Comparison of ENCODE assay signal across 18 cellular contexts in the genomic region with DNA sequence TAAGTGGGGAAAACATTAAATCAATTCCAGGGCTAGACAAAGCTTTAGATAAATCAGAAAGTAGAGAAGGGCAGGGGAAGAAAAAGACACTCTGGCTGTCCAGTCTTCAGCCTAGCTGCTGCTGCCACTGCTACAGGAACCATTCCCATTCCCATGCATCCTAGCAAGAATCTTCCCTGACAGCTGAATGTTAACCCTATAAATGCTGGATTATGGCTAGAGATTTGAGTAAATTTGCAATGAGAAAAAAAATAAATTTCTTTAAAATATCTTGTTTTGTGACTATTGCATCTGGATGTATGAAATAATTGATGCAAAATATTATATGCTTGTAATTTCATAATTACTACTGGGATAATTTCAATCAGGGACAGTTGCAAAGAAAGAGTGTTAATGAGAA. TPM values are rescaled to one million over a fixed set of nuclear protein-coding genes. Genes with fewer than 3 reads are reported as not detected.
DNase-seq lines count a peak whose midpoint lies in the region; ATAC-seq, FAIRE-seq and TF ChIP-seq lines count a peak whose summit lies in the region.
"Had no signal": no experiment of that assay in that cellular context is flagged by ENCODE, and none has a peak within 500 bp of the region (broad histone marks: within the 10 kb centered on the region; RNA-seq: fewer than 3 reads in every experiment).

No MANE protein-coding gene starts in this region.

- TF ChIP-seq POLR2A in HepG2 (IDR thresholded peaks at IDR 0.05; ENCODE audit: insufficient read depth in 1 of 2, low read depth in 2 of 2, low read length in 2 of 2) (no peak), right lobe of liver (IDR thresholded peaks at IDR 0.05) (no peak)

- H3K9me3 ChIP-seq in HepG2 (ENCODE audit: low read length) (no peaks in the 10 kb centered on the region), right lobe of liver (no peaks in the 10 kb centered on the region)

- no peaks in the 10 kb centered on the region for H3K9me3 Mint-ChIP-seq in WTC11
- H3K9me3 Mint-ChIP-seq in activated CD4-positive, alpha-beta T cell treated with anti-CD3 and anti-CD28 coated beads, Interleukin-2, amount 10 ng/mL, durations not matched to agents 24 days and 14 days: no peaks in the 10 kb centered on the region
- H3K9me3 Mint-ChIP-seq: H9 had no signal

- TF ChIP-seq EP300 in HepG2 (IDR thresholded peaks at IDR 0.05; ENCODE audit: low read depth in 2 of 2, low read length in 2 of 2): no peak
- TF ChIP-seq EP300 in HepG2 (CRISPR knock-in tag; IDR thresholded peaks at IDR 0.05; ENCODE audit: borderline replicate concordance): no peak

- ATAC-seq in HepG2: peak; percentile 35; the same call in 1 of the 3 replicates
- ATAC-seq in right lobe of liver: no peak
- ATAC-seq in WTC11: peak; percentile 51

- CTCF ChIA-PET in HepG2 (lab: Yijun Ruan, JAX; ENCODE audit: low intra/inter-chr PET ratio, low total read pairs): no interaction called here
- CTCF ChIA-PET in WTC11 (lab: Charles Lee): interaction anchor here (0.6 to 1.4 kb wide), 6 partner anchors 10 to 39 kb away, joined by 3 to 6 read pairs (median 4); no protein-coding TSS in a partner anchor

- peaks cover 14% of the 10 kb centered on the region for H3K4me1 Mint-ChIP-seq in WTC11
- no peaks in the 10 kb centered on the region for H3K4me1 Mint-ChIP-seq in activated CD4-positive, alpha-beta T cell treated with anti-CD3 and anti-CD28 coated beads, Interleukin-2, amount 10 ng/mL, durations not matched to agents 24 days and 14 days
- H3K4me1 Mint-ChIP-seq: CD4-positive, alpha-beta memory T cell had no signal

- H4K20me1 ChIP-seq in HepG2 (ENCODE audit: insufficient read depth, low read length): no peaks in the 10 kb centered on the region
- H4K20me1 ChIP-seq: BLaER1 had no signal

- intact Hi-C loops in HepG2 (cut with micrococcal nuclease; ENCODE audit: unreplicated experiment): no loop called here
- intact Hi-C loops in right lobe of liver (cut with DNase I): no loop called here
- intact Hi-C loops in activated CD4-positive, alpha-beta T cell treated with anti-CD3 and anti-CD28 coated beads, Interleukin-2, amount 10 ng/mL, durations not matched to agents 24 days and 14 days (cut with micrococcal nuclease): no loop called here

- H3K4me3 ChIP-seq in HepG2 (replicated peaks in 1 of 3; ENCODE audit: insufficient read depth in 1 of 3, low read depth in 2 of 3, low read length in 3 of 3) (no peak overlapping the region), right lobe of liver (no peak overlapping the region)
- H3K4me3 ChIP-seq: BLaER1, GM23248 had no signal

- H3K4me3 Mint-ChIP-seq in WTC11: no peak overlapping the region
- no peak overlapping the region for H3K4me3 Mint-ChIP-seq in activated CD4-positive, alpha-beta T cell treated with anti-CD3 and anti-CD28 coated beads, Interleukin-2, amount 10 ng/mL, durations not matched to agents 24 days and 14 days
- H3K4me3 Mint-ChIP-seq: CD14-positive monocyte; CD4-positive, alpha-beta memory T cell; H9 had no signal

- H3K4me2 ChIP-seq in HepG2 (ENCODE audit: low read depth, low read length): no peak overlapping the region
- H3K4me2 ChIP-seq: BLaER1 had no signal

- BruUV-seq in HepG2 (replicated peaks; lab: Mats Ljungman, UMichigan): no TSS peak

- DNase-seq in HepG2 (ENCODE audit: low spot score) (no peak), right lobe of liver (no peak), WTC11 (ENCODE audit: low spot score) (no peak), left kidney (ENCODE audit: low read depth, low spot score) (peak; percentile 31), RKO (ENCODE audit: low spot score) (no peak)
- DNase-seq in effector CD4-positive, alpha-beta T cell: no peak
- DNase-seq in activated CD4-positive, alpha-beta T cell treated with anti-CD3 and anti-CD28 coated beads, Interleukin-2, amount 10 ng/mL, durations not matched to agents 24 days and 14 days: no peak
- DNase-seq: 8988T; CD4-positive, alpha-beta memory T cell; DMS153; DMS79; GDM1; GM23248; H9 had no signal

- H3K27ac ChIP-seq in HepG2 (ENCODE audit: extremely low read length, insufficient read depth, low read length) (no peak overlapping the region), right lobe of liver (no peak overlapping the region)
- H3K27ac ChIP-seq: BLaER1, GM23248 had no signal

- in situ Hi-C loops in HepG2 (cut with HindIII; ENCODE audit: extremely low pct_ligation_motif_present, low pct_unique_long_range_greater_than_20kb): no loop called here

- H3K27me3 ChIP-seq in HepG2 (ENCODE audit: control insufficient read depth in 1 of 2, insufficient read depth in 2 of 2, low read length in 2 of 2): no peaks in the 10 kb centered on the region
- H3K27me3 ChIP-seq in right lobe of liver: no peaks in the 10 kb centered on the region
- H3K27me3 ChIP-seq: BLaER1 had no signal

- no peak overlapping the region for H3K27ac Mint-ChIP-seq in WTC11
- H3K27ac Mint-ChIP-seq in activated CD4-positive, alpha-beta T cell treated with anti-CD3 and anti-CD28 coated beads, Interleukin-2, amount 10 ng/mL, durations not matched to agents 24 days and 14 days: no peak overlapping the region
- H3K27ac Mint-ChIP-seq: CD14-positive monocyte; CD4-positive, alpha-beta memory T cell; H9 had no signal

- H3K36me3 ChIP-seq in HepG2 (replicated peaks in 1 of 2; ENCODE audit: control insufficient read depth in 1 of 2, insufficient read depth in 2 of 2, low read length in 2 of 2): no peaks in the 10 kb centered on the region
- H3K36me3 ChIP-seq in right lobe of liver: no peaks in the 10 kb centered on the region
- H3K36me3 ChIP-seq: BLaER1 had no signal

- H3K27me3 Mint-ChIP-seq in WTC11 (ENCODE audit: low read depth): no peaks in the 10 kb centered on the region; the same call in 1 of the 2 replicates
- peaks cover 39% of the 10 kb centered on the region for H3K27me3 Mint-ChIP-seq in activated CD4-positive, alpha-beta T cell treated with anti-CD3 and anti-CD28 coated beads, Interleukin-2, amount 10 ng/mL, durations not matched to agents 24 days and 14 days

- H3K79me2 ChIP-seq in HepG2 (ENCODE audit: insufficient read depth, low read length): no peaks in the 10 kb centered on the region

- peaks cover 29% of the 10 kb centered on the region for H3K4me1 ChIP-seq in HepG2 (ENCODE audit: insufficient read depth, low read length)
- no peaks in the 10 kb centered on the region for H3K4me1 ChIP-seq in right lobe of liver

- no peak for TF ChIP-seq CTCF in HepG2 (CRISPR knock-in tag; IDR thresholded peaks at IDR 0.05)
- TF ChIP-seq CTCF in right lobe of liver (IDR thresholded peaks at IDR 0.05): no peak
- no peak for TF ChIP-seq CTCF in WTC11 (IDR thresholded peaks at IDR 0.05)

- peak; percentile 62 for FAIRE-seq in HepG2 (lab: Jason Lieb, UNC)
- FAIRE-seq: GM12892, GM18507 had no signal

- TF ChIP-seq RAD21 in HepG2 (CRISPR knock-in tag; IDR thresholded peaks at IDR 0.05): no peak

- H3K9ac ChIP-seq in HepG2 (ENCODE audit: insufficient read depth, low read depth, low read length): no peak overlapping the region
- H3K9ac ChIP-seq: BLaER1, GM23248 had no signal

- POLR2A ChIA-PET in HepG2 (lab: Yijun Ruan, JAX) (interaction anchor here (0.7 to 1.0 kb wide), 2 partner anchors 15 to 75 kb away, joined by 3 read pairs; a partner anchor contains a TSS), WTC11 (lab: Charles Lee) (no interaction called here)

- no peaks in the 10 kb centered on the region for H3K36me3 Mint-ChIP-seq in WTC11
- H3K36me3 Mint-ChIP-seq in activated CD4-positive, alpha-beta T cell treated with anti-CD3 and anti-CD28 coated beads, Interleukin-2, amount 10 ng/mL, durations not matched to agents 24 days and 14 days (ENCODE audit: low read depth): no peaks in the 10 kb centered on the region
- H3K36me3 Mint-ChIP-seq: CD14-positive monocyte; CD4-positive, alpha-beta memory T cell had no signal

- H2AFZ ChIP-seq in HepG2 (ENCODE audit: low read length): no peak overlapping the region
- H2AFZ ChIP-seq: GM23248 had no signal

RNA-seq across cellular contexts. Expression of a gene that starts 15.0 kb away (rescaled TPM):
- total RNA-seq in HepG2 (2016; rRNA removed; fragmentation: Illumina TruSeq; extraction: Trizol) (88.9 and 111 TPM in 2 replicates), right lobe of liver (1 to 10 TPM in 3 of 6 experiments, under 1 TPM in 2, not detected in 1; 0.59 to 7.3 (median 2.4) TPM), WTC11 (2021) (55.4 to 62.0 TPM (median 57.0 TPM) in 3 replicates)
- total RNA-seq in HepG2 (2016; cell fraction: cytosol; rRNA removed; fragmentation: Illumina TruSeq; extraction: Trizol; ENCODE audit: low read depth): 99.7 and 101 TPM in 2 replicates
- total RNA-seq in HepG2 (2016; cell fraction: insoluble cytoplasmic fraction; rRNA removed; fragmentation: Illumina TruSeq; extraction: Trizol): 85.6 and 114 TPM in 2 replicates
- total RNA-seq in HepG2 (2016; cell fraction: membrane; rRNA removed; fragmentation: Illumina TruSeq; extraction: Trizol): 103 and 105 TPM in 2 replicates
- total RNA-seq in HepG2 (2016; cell fraction: nucleus; rRNA removed; fragmentation: Illumina TruSeq; extraction: Trizol): 34.4 and 36.0 TPM in 2 replicates
- 35.6 and 63.0 TPM in 2 replicates for polyA plus RNA-seq in HepG2 (2011; rRNA removed)
- 33.8 and 36.3 TPM in 2 replicates for polyA plus RNA-seq in HepG2 (2011; cell fraction: cytosol; rRNA removed)
- polyA plus RNA-seq in HepG2 (2011; cell fraction: nucleus; rRNA removed): 11.3 and 11.6 TPM in 2 replicates
- 20.0 and 47.4 TPM in 2 replicates for polyA plus RNA-seq in HepG2 (2012)
- 161 and 180 TPM in 2 replicates for polyA plus RNA-seq in HepG2 (2016; cell fraction: cytosol; fragmentation: Illumina TruSeq; extraction: Trizol; ENCODE audit: low read depth)
- polyA plus RNA-seq in HepG2 (2016; cell fraction: insoluble cytoplasmic fraction; fragmentation: Illumina TruSeq; extraction: Trizol; ENCODE audit: low read depth): 126 and 133 TPM in 2 replicates
- polyA plus RNA-seq in HepG2 (2016; cell fraction: membrane; fragmentation: Illumina TruSeq; extraction: Trizol; ENCODE audit: low read depth): 133 and 134 TPM in 2 replicates
- 52.0 and 52.9 TPM in 2 replicates for polyA plus RNA-seq in HepG2 (2016; cell fraction: nucleus; fragmentation: Illumina TruSeq; extraction: Trizol; ENCODE audit: insufficient read depth, low read depth)
- polyA minus RNA-seq in HepG2 (2011; rRNA and poly(A)+ RNA removed; ENCODE audit: low replicate concordance): 13.8 and 27.5 TPM in 2 replicates
- 8.9 and 13.9 TPM in 2 replicates for polyA minus RNA-seq in HepG2 (2011; cell fraction: cytosol; rRNA and poly(A)+ RNA removed)
- 10.0 and 15.7 TPM in 2 replicates for polyA minus RNA-seq in HepG2 (2011; cell fraction: nucleus; rRNA and poly(A)+ RNA removed)
- 42.5 and 50.8 TPM in 2 replicates for total RNA-seq in activated CD4-positive, alpha-beta T cell treated with anti-CD3 and anti-CD28 coated beads, Interleukin-2, amount 10 ng/mL, durations not matched to agents 24 days and 14 days

RNA-seq across cellular contexts. Expression of a gene that starts 59.4 kb away (rescaled TPM):
- total RNA-seq in HepG2 (2016; rRNA removed; fragmentation: Illumina TruSeq; extraction: Trizol) (141 and 166 TPM in 2 replicates), right lobe of liver (100 to 1,000 TPM in 5 of 6 experiments, 10 to 100 TPM in 1; 95.9 to 209 (median 157) TPM), WTC11 (2021) (80.7 to 93.9 TPM (median 90.8 TPM) in 3 replicates)
- total RNA-seq in HepG2 (2016; cell fraction: cytosol; rRNA removed; fragmentation: Illumina TruSeq; extraction: Trizol; ENCODE audit: low read depth): 78.4 and 95.3 TPM in 2 replicates
- 150 and 169 TPM in 2 replicates for total RNA-seq in HepG2 (2016; cell fraction: insoluble cytoplasmic fraction; rRNA removed; fragmentation: Illumina TruSeq; extraction: Trizol)
- 182 and 203 TPM in 2 replicates for total RNA-seq in HepG2 (2016; cell fraction: membrane; rRNA removed; fragmentation: Illumina TruSeq; extraction: Trizol)
- total RNA-seq in HepG2 (2016; cell fraction: nucleus; rRNA removed; fragmentation: Illumina TruSeq; extraction: Trizol): 107 and 124 TPM in 2 replicates
- 335 and 421 TPM in 2 replicates for polyA plus RNA-seq in HepG2 (2011; rRNA removed)
- polyA plus RNA-seq in HepG2 (2011; cell fraction: cytosol; rRNA removed): 589 and 760 TPM in 2 replicates
- 90.4 and 93.4 TPM in 2 replicates for polyA plus RNA-seq in HepG2 (2011; cell fraction: nucleus; rRNA removed)
- 212 and 227 TPM in 2 replicates for polyA plus RNA-seq in HepG2 (2012)
- 124 and 138 TPM in 2 replicates for polyA plus RNA-seq in HepG2 (2016; cell fraction: cytosol; fragmentation: Illumina TruSeq; extraction: Trizol; ENCODE audit: low read depth)
- 185 and 205 TPM in 2 replicates for polyA plus RNA-seq in HepG2 (2016; cell fraction: insoluble cytoplasmic fraction; fragmentation: Illumina TruSeq; extraction: Trizol; ENCODE audit: low read depth)
- polyA plus RNA-seq in HepG2 (2016; cell fraction: membrane; fragmentation: Illumina TruSeq; extraction: Trizol; ENCODE audit: low read depth): 220 and 225 TPM in 2 replicates
- 245 and 260 TPM in 2 replicates for polyA plus RNA-seq in HepG2 (2016; cell fraction: nucleus; fragmentation: Illumina TruSeq; extraction: Trizol; ENCODE audit: insufficient read depth, low read depth)
- polyA minus RNA-seq in HepG2 (2011; rRNA and poly(A)+ RNA removed; ENCODE audit: low replicate concordance): 581 and 762 TPM in 2 replicates
- polyA minus RNA-seq in HepG2 (2011; cell fraction: cytosol; rRNA and poly(A)+ RNA removed): 203 and 246 TPM in 2 replicates
- 54.2 and 93.9 TPM in 2 replicates for polyA minus RNA-seq in HepG2 (2011; cell fraction: nucleus; rRNA and poly(A)+ RNA removed)
- 113 and 116 TPM in 2 replicates for total RNA-seq in activated CD4-positive, alpha-beta T cell treated with anti-CD3 and anti-CD28 coated beads, Interleukin-2, amount 10 ng/mL, durations not matched to agents 24 days and 14 days

Comparison
In these comparisons a context has a peak if more than half of its experiments do, and no peak if none do; other contexts are left out.
1. ATAC-seq: peak in HepG2 (single experiment) and WTC11 (single experiment); none in right lobe of liver (0 of 4).